ENCODE assay signal across 21 cellular contexts in genomic region chr6:149852881-149853280, GRCh38. TPM values are rescaled to one million over a fixed set of nuclear protein-coding genes. Genes with fewer than 3 reads are reported as not detected.
DNase-seq lines count a peak whose midpoint lies in the region; ATAC-seq, FAIRE-seq and TF ChIP-seq lines count a peak whose summit lies in the region.
"Had no signal": no experiment of that assay in that cellular context is flagged by ENCODE, and none has a peak within 500 bp of the region (broad histone marks: within the 10 kb centered on the region; RNA-seq: fewer than 3 reads in every experiment).

No MANE protein-coding gene starts in this region.

- peaks cover 30% of the 10 kb centered on the region for H3K27me3 Mint-ChIP-seq in activated CD8-positive, alpha-beta memory T cell treated with anti-CD3 and anti-CD28 coated beads, Interleukin-2, amount 10 ng/mL, durations not matched to agents 7 days and 5 days
- H3K27me3 Mint-ChIP-seq in type B pancreatic cell (no peaks in the 10 kb centered on the region), mesothelial cell of epicardium (ENCODE audit: low read depth) (no peaks in the 10 kb centered on the region)

- peaks cover 36% of the 10 kb centered on the region for H3K4me1 Mint-ChIP-seq in activated CD8-positive, alpha-beta memory T cell treated with anti-CD3 and anti-CD28 coated beads, Interleukin-2, amount 10 ng/mL, durations not matched to agents 7 days and 5 days
- H3K4me1 Mint-ChIP-seq in type B pancreatic cell (ENCODE audit: unreplicated experiment) (peaks cover 23% of the 10 kb centered on the region), mesothelial cell of epicardium (peaks cover 26% of the 10 kb centered on the region)

- peaks cover 15% of the 10 kb centered on the region for H3K79me2 ChIP-seq in keratinocyte (ENCODE audit: control insufficient read depth, insufficient read depth, low read length)

- H3K27ac Mint-ChIP-seq in activated CD8-positive, alpha-beta memory T cell treated with anti-CD3 and anti-CD28 coated beads, Interleukin-2, amount 10 ng/mL, durations not matched to agents 7 days and 5 days, result no peak overlapping the region
- H3K27ac Mint-ChIP-seq in type B pancreatic cell (peak overlapping the region; percentile 43), mesothelial cell of epicardium (no peak overlapping the region)
- H3K27ac Mint-ChIP-seq: CD4-positive, alpha-beta memory T cell; H9; naive thymus-derived CD8-positive, alpha-beta T cell; WTC11 had no signal

- H3K9me3 ChIP-seq in keratinocyte (ENCODE audit: control insufficient read depth, low read depth, low read length), result no peaks in the 10 kb centered on the region
- H3K9me3 ChIP-seq: prostate gland, spleen, thoracic aorta had no signal

- H3K27ac ChIP-seq in VCaP, result peak overlapping the region; percentile 93
- peak overlapping the region; percentile 65 for H3K27ac ChIP-seq in keratinocyte (ENCODE audit: control insufficient read depth, insufficient read depth, low read length)
- H3K27ac ChIP-seq: prostate gland, spleen, thoracic aorta had no signal

- TF ChIP-seq CTCF in VCaP (conservative IDR thresholded peaks at IDR 0.05), result no peak
- no peak for TF ChIP-seq CTCF in keratinocyte (optimal IDR thresholded peaks at IDR 0.05 in 1 of 3, IDR thresholded peaks at IDR 0.05 in 1 of 3, conservative IDR thresholded peaks at IDR 0.05 in 1 of 3; ENCODE audit: extremely low read depth in 1 of 3, insufficient read depth in 2 of 3, low read length in 3 of 3)
- no peak for TF ChIP-seq CTCF in type B pancreatic cell (conservative IDR thresholded peaks at IDR 0.05)
- TF ChIP-seq CTCF in mesothelial cell of epicardium (IDR thresholded peaks at IDR 0.05; ENCODE audit: unreplicated experiment), result no peak

- H3K36me3 Mint-ChIP-seq in activated CD8-positive, alpha-beta memory T cell treated with anti-CD3 and anti-CD28 coated beads, Interleukin-2, amount 10 ng/mL, durations not matched to agents 7 days and 5 days, result no peaks in the 10 kb centered on the region
- peaks cover 18% of the 10 kb centered on the region for H3K36me3 Mint-ChIP-seq in type B pancreatic cell
- H3K36me3 Mint-ChIP-seq in mesothelial cell of epicardium, result peaks cover 2% of the 10 kb centered on the region
- H3K36me3 Mint-ChIP-seq: CD4-positive, alpha-beta memory T cell; WTC11 had no signal

- H3K27me3 ChIP-seq in keratinocyte (ENCODE audit: control insufficient read depth, extremely low read depth, insufficient read depth, low read length), result no peaks in the 10 kb centered on the region

- DNase-seq in activated CD8-positive, alpha-beta memory T cell treated with anti-CD3 and anti-CD28 coated beads, Interleukin-2, amount 10 ng/mL, durations not matched to agents 7 days and 5 days, result peak; percentile 71
- no peak for DNase-seq in activated CD8-positive, alpha-beta memory T cell treated with anti-CD3 and anti-CD28 coated beads, Interleukin-2, amount 50 U/mL, for 4 hours
- no peak for DNase-seq in keratinocyte (ENCODE audit: low read depth, low spot score)
- no peak for DNase-seq in type B pancreatic cell (ENCODE audit: extremely low spot score, unreplicated experiment)
- DNase-seq in NCI-H2029 treated with DMSO at 0.1 percent for 48 hours (lab: John Stamatoyannopoulos, UW), result no peak
- DNase-seq in mesothelial cell of epicardium (ENCODE audit: low spot score in 2 of 2, unreplicated experiment in 2 of 2), result no peak
- DNase-seq: activated effector memory CD4-positive, alpha-beta T cell treated with Interleukin-2 at 50 U/mL for 16 hours; amniotic stem cell; central memory CD4-positive, alpha-beta T cell; H9; head of caudate nucleus; naive thymus-derived CD8-positive, alpha-beta T cell; NCI-H1930; spleen had no signal

- CTCF ChIA-PET in activated CD8-positive, alpha-beta memory T cell treated with anti-CD3 and anti-CD28 coated beads, Interleukin-2, amount 10 ng/mL, durations not matched to agents 7 days and 5 days (lab: Charles Lee), result interaction anchor here (1.0 to 1.9 kb wide), 4 partner anchors 9 to 164 kb away, joined by 3 to 5 read pairs (median 5); no protein-coding TSS in a partner anchor

- no peak overlapping the region for H3K4me3 ChIP-seq in keratinocyte (ENCODE audit: control insufficient read depth in 2 of 3, extremely low read depth in 1 of 3, insufficient read depth in 2 of 3, low read depth in 1 of 3, low read length in 3 of 3)
- H3K4me3 ChIP-seq: prostate gland, spleen, thoracic aorta had no signal

- peak overlapping the region; percentile 45 for H2AFZ ChIP-seq in keratinocyte (ENCODE audit: control insufficient read depth, low read length)

- H3K9me1 ChIP-seq in keratinocyte (ENCODE audit: control insufficient read depth, extremely low read depth, insufficient read depth, low read length), result peaks cover 3% of the 10 kb centered on the region

- H3K4me1 ChIP-seq in keratinocyte (ENCODE audit: control insufficient read depth, extremely low read depth, insufficient read depth, low read length), result peaks cover 62% of the 10 kb centered on the region

- no peak overlapping the region for H3K4me3 Mint-ChIP-seq in activated CD8-positive, alpha-beta memory T cell treated with anti-CD3 and anti-CD28 coated beads, Interleukin-2, amount 10 ng/mL, durations not matched to agents 7 days and 5 days
- H3K4me3 Mint-ChIP-seq in type B pancreatic cell, result no peak overlapping the region
- H3K4me3 Mint-ChIP-seq in mesothelial cell of epicardium, result no peak overlapping the region
- H3K4me3 Mint-ChIP-seq: CD4-positive, alpha-beta memory T cell; H9; naive thymus-derived CD8-positive, alpha-beta T cell; WTC11 had no signal

- FAIRE-seq in keratinocyte (lab: Jason Lieb, UNC), result no peak
- FAIRE-seq: GM18507 had no signal

- dilution Hi-C loops in keratinocyte (cut with MboI; ENCODE audit: extremely low pct_ligation_motif_present, low sequenced_read_pairs), result no loop called here

- peak overlapping the region; percentile 46 for H3K9ac ChIP-seq in keratinocyte (ENCODE audit: control insufficient read depth, extremely low read depth, insufficient read depth, low read length)

- ATAC-seq in activated CD8-positive, alpha-beta memory T cell treated with anti-CD3 and anti-CD28 coated beads, Interleukin-2, amount 10 ng/mL, durations not matched to agents 7 days and 5 days, result peak; percentile 58
- no peak for ATAC-seq in GM18519 (IDR thresholded peaks at IDR 0.05; ENCODE audit: low FRiP score, unreplicated experiment)

- no peaks in the 10 kb centered on the region for H3K9me3 Mint-ChIP-seq in activated CD8-positive, alpha-beta memory T cell treated with anti-CD3 and anti-CD28 coated beads, Interleukin-2, amount 10 ng/mL, durations not matched to agents 7 days and 5 days (ENCODE audit: low read depth)
- H3K9me3 Mint-ChIP-seq in type B pancreatic cell, result no peaks in the 10 kb centered on the region
- no peaks in the 10 kb centered on the region for H3K9me3 Mint-ChIP-seq in mesothelial cell of epicardium
- H3K9me3 Mint-ChIP-seq: CD4-positive, alpha-beta memory T cell; H9; naive thymus-derived CD8-positive, alpha-beta T cell; WTC11 had no signal

- peaks cover 2% of the 10 kb centered on the region for H4K20me1 ChIP-seq in keratinocyte (ENCODE audit: control insufficient read depth, extremely low read depth, insufficient read depth, low read length)

- peak overlapping the region; percentile 31 for H3K4me2 ChIP-seq in keratinocyte (ENCODE audit: control insufficient read depth, extremely low read depth, insufficient read depth, low read depth, low read length)

- H3K36me3 ChIP-seq in keratinocyte (ENCODE audit: control insufficient read depth in 2 of 2, extremely low read depth in 1 of 2, insufficient read depth in 2 of 2, low read length in 2 of 2), result peaks cover 1 to 7% of the 10 kb centered on the region in 2 experiments
- H3K36me3 ChIP-seq: spleen, thoracic aorta had no signal

RNA-seq across cellular contexts. Expression of gene LRP11, which starts 11.3 kb away (rescaled TPM):
- 1 to 10 TPM; 2.9 to 3.1 TPM for total RNA-seq in activated CD8-positive, alpha-beta memory T cell treated with anti-CD3 and anti-CD28 coated beads, Interleukin-2, amount 10 ng/mL, durations not matched to agents 7 days and 5 days
- 26.4 to 49.2 TPM (median 31.1 TPM) in 3 replicates for polyA plus RNA-seq in keratinocyte
- 48.7 TPM for polyA plus RNA-seq in keratinocyte (2011; ENCODE audit: low read depth)
- polyA plus RNA-seq in keratinocyte (2011; cell fraction: cytosol; rRNA removed), result 23.3 and 33.9 TPM in 2 replicates
- 44.9 and 52.7 TPM in 2 replicates for polyA plus RNA-seq in keratinocyte (2011; cell fraction: nucleus; rRNA removed)
- polyA plus RNA-seq in keratinocyte (2012; ENCODE audit: low replicate concordance), result 25.2 and 70.7 TPM in 2 replicates
- polyA minus RNA-seq in keratinocyte, result 46.2 to 99.9 TPM (median 57.1 TPM) in 3 replicates
- 46.0 TPM for polyA minus RNA-seq in keratinocyte (2011; cell fraction: cytosol; rRNA and poly(A)+ RNA removed)
- polyA minus RNA-seq in keratinocyte (2011; cell fraction: nucleus; rRNA and poly(A)+ RNA removed), result 46.4 and 66.9 TPM in 2 replicates
- total RNA-seq in type B pancreatic cell (ENCODE audit: low replicate concordance), result 56.6 and 66.4 TPM in 2 replicates
- total RNA-seq in mesothelial cell of epicardium, result 17.2 to 17.9 TPM (median 17.8 TPM) in 3 replicates

RNA-seq across cellular contexts. Expression of gene RAET1E, which starts 45.0 kb away (rescaled TPM):
- total RNA-seq in activated CD8-positive, alpha-beta memory T cell treated with anti-CD3 and anti-CD28 coated beads, Interleukin-2, amount 10 ng/mL, durations not matched to agents 7 days and 5 days, result not detected
- polyA plus RNA-seq in keratinocyte, result 8.4 to 24.9 TPM (median 14.0 TPM) in 3 replicates
- polyA plus RNA-seq in keratinocyte (2011; ENCODE audit: low read depth), result 19.2 TPM
- polyA plus RNA-seq in keratinocyte (2011; cell fraction: cytosol; rRNA removed), result 7.7 and 14.8 TPM in 2 replicates
- polyA plus RNA-seq in keratinocyte (2011; cell fraction: nucleus; rRNA removed), result 29.0 and 31.6 TPM in 2 replicates
- 4.6 and 45.2 TPM in 2 replicates for polyA plus RNA-seq in keratinocyte (2012; ENCODE audit: low replicate concordance)
- polyA minus RNA-seq in keratinocyte, result 2.3 to 20.6 TPM (median 5.9 TPM) in 3 replicates
- polyA minus RNA-seq in keratinocyte (2011; cell fraction: cytosol; rRNA and poly(A)+ RNA removed), result 2.3 TPM
- polyA minus RNA-seq in keratinocyte (2011; cell fraction: nucleus; rRNA and poly(A)+ RNA removed), result 10.4 and 15.0 TPM in 2 replicates
- total RNA-seq in type B pancreatic cell (ENCODE audit: low replicate concordance), result 1.2 TPM in 1 of 2 replicates, not detected in the other
- total RNA-seq in mesothelial cell of epicardium, result not detected in 3 replicates
- total RNA-seq: CD4-positive, alpha-beta memory T cell; H9; naive thymus-derived CD8-positive, alpha-beta T cell; thoracic aorta; WTC11 had no signal
- polyA plus RNA-seq: CD4-positive, alpha-beta memory T cell; naive thymus-derived CD8-positive, alpha-beta T cell had no signal
